Comparison of ENCODE assay signal across 8 cellular contexts in the genomic region with DNA sequence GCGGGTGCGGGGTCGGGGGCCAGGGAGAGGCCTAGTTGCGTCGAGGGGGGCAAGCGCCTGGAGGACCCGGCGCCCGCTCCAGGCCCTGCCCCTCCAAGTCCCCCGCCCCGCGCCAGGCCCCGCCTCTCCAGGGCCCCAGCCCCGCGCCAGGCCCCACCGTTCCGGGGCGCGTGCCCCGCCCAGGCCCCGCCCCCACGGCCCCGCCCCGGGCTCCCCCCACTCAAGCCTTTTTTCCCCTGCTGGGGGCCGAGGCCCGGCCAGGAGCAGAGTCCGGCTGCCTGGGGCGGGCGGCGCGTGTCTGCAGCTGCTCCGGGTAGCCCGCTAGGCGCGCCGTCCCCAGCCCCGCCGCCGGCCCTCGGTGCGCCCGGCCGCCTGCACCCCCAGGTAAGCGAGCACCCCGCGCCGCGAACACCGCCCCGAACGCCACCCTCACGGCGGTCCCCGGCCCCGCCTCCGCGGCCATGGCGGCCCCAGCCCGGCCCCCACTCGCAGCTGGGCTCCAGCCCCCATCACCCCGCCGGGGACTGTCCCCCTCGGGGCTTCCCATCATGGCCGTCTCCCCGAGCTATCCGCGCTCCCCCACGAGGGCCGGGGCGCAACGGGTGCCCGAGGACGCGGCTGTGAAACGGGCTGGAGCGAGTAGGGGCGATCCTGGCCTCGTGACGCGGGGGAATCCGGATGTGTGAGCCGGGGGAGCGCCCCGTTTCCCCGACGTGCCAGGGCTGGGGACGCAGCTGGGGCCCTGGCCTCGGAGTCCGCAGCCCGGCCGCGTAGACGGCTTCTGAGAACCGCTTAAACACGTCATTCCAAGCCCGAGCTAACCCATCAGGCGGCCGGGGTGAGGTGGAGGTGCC. TPM values are rescaled to one million over a fixed set of nuclear protein-coding genes. Genes with fewer than 3 reads are reported as not detected.
DNase-seq lines count a peak whose midpoint lies in the region; ATAC-seq and TF ChIP-seq lines count a peak whose summit lies in the region.

A gene with protein sequence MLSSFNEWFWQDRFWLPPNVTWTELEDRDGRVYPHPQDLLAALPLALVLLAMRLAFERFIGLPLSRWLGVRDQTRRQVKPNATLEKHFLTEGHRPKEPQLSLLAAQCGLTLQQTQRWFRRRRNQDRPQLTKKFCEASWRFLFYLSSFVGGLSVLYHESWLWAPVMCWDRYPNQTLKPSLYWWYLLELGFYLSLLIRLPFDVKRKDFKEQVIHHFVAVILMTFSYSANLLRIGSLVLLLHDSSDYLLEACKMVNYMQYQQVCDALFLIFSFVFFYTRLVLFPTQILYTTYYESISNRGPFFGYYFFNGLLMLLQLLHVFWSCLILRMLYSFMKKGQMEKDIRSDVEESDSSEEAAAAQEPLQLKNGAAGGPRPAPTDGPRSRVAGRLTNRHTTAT (plus strand): TSS at position 260 of the 854 bp plus-strand sequence. CDS start 41,707 bp downstream, outside the sequence.

- peak; percentile 59 for ATAC-seq in GM21737 (IDR thresholded peaks at IDR 0.05; ENCODE audit: unreplicated experiment)

- H3K4me3 ChIP-seq in NB4 (ENCODE audit: low read depth, low read length), result peak within 1 kb of the TSS; percentile 81
- H3K4me3 ChIP-seq in kidney epithelial cell (ENCODE audit: low read depth, low read length), result peak within 1 kb of the TSS; percentile 69

- DNase-seq in Daoy (ENCODE audit: low read depth) (peak; percentile 76), NB4 (ENCODE audit: low read depth) (peak; percentile 96), caudate nucleus (lab: John Stamatoyannopoulos, UW) (peak in 59 of 61 donors; percentile 40 to 95 (median 82)), kidney epithelial cell (ENCODE audit: low read depth) (no peak), SIG-M5 treated with dmso at 0.1 percent for 504 hours (lab: John Stamatoyannopoulos, UW; ENCODE audit: unreplicated experiment) (no peak)
- peak; percentile 85 for DNase-seq in activated CD4-positive, CD25-positive, alpha-beta regulatory T cell treated with anti-CD3 and anti-CD28 coated beads, Interleukin-2, amount 50 U/mL, for 72 hours
- peak; percentile 86 for DNase-seq in stimulated activated CD4-positive, alpha-beta T cell treated with anti-CD3 and anti-CD28 coated beads, Interleukin-15, amount 100 ng/mL, for 24 hours

- TF ChIP-seq POLR2A in NB4 (IDR thresholded peaks at IDR 0.05; ENCODE audit: extremely low read depth, insufficient read length), result peak; percentile 80

- H3K36me3 ChIP-seq in kidney epithelial cell (ENCODE audit: control insufficient read depth, insufficient read depth, low read length), result no peaks in the 10 kb centered on the region

- peaks cover 10% of the 10 kb centered on the region for H3K27me3 ChIP-seq in kidney epithelial cell (ENCODE audit: control insufficient read depth, insufficient read depth, low read length)

- TF ChIP-seq CTCF in NB4 (IDR thresholded peaks at IDR 0.05; ENCODE audit: low read depth, low read length) (no peak), kidney epithelial cell (IDR thresholded peaks at IDR 0.05; ENCODE audit: insufficient read depth, low read length, poor library complexity, severe bottlenecking) (no peak)

- H3K27ac ChIP-seq in caudate nucleus (ENCODE audit: low read depth, low read length), result peak within 1 kb of the TSS; percentile 94

RNA-seq across cellular contexts. Expression of the gene that starts here (rescaled TPM):
- total RNA-seq in Daoy (2014; rRNA removed; shearing (Covaris generic)), result 12.1 and 14.6 TPM in 2 replicates
- total RNA-seq in kidney epithelial cell, result 47.4 and 49.8 TPM in 2 replicates

Comparison
In these comparisons a context has a peak if more than half of its experiments do, and no peak if none do; other contexts are left out.
1. DNase-seq: peak in Daoy (single experiment), NB4 (single experiment), activated CD4-positive, CD25-positive, alpha-beta regulatory T cell treated with anti-CD3 and anti-CD28 coated beads, Interleukin-2, amount 50 U/mL, for 72 hours (single experiment), caudate nucleus (59 of 61) and stimulated activated CD4-positive, alpha-beta T cell treated with anti-CD3 and anti-CD28 coated beads, Interleukin-15, amount 100 ng/mL, for 24 hours (single experiment); none in kidney epithelial cell (single experiment) and SIG-M5 treated with dmso at 0.1 percent for 504 hours (single experiment).